Comparison of ENCODE assay signal across 24 cellular contexts in the genomic region with DNA sequence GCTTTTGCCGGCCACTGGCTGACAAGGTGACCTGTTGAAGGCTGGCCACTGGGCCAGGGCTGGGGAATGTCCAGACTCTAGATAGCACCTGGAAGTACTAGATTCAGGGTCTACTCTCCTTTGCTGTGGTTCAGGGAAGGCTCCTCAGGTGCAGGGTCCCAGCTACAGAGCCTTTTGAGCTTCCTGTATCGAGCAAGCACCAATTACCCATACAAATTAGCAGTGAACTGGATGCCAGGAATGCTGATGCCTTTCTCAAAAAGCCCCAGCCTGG.
"Had no signal": no experiment of that assay in that cellular context is flagged by ENCODE, and none has a peak within 500 bp of the region (broad histone marks: within the 10 kb centered on the region; RNA-seq: fewer than 3 reads in every experiment).

No MANE protein-coding gene starts in this region.

- H3K9me3 Mint-ChIP-seq: activated B cell treated with CpG ODN at 0.5 μM for 24 hours; activated naive CD8-positive, alpha-beta T cell treated with anti-CD3 and anti-CD28 coated beads for 36 hours; activated T-cell treated with anti-CD3 and anti-CD28 coated beads, Interleukin-2, amount 50 U/mL, for 24 hours; activated T-helper 17 cell treated with anti-CD3 and anti-CD28 coated beads, Interleukin-2, amount 50 U/mL, for 72 hours; mesothelial cell of epicardium; naive thymus-derived CD8-positive, alpha-beta T cell; neural progenitor cell; stimulated activated naive CD8-positive, alpha-beta T cell treated with anti-CD3 and anti-CD28 coated beads, Interleukin-15, Interleukin-2, amounts not matched to agents 100 ng/mL and 50 ng/mL, for 24 hours; T-cell; T-helper 2 cell treated with Interferon-gamma antibody and Interleukin-4, amounts not matched to agents 5 μg/mL and 100 μg/mL, for 36 hours had no signal

- H3K9ac ChIP-seq: neural progenitor cell had no signal

- H3K36me3 Mint-ChIP-seq: activated naive CD8-positive, alpha-beta T cell treated with anti-CD3 and anti-CD28 coated beads for 36 hours; mesothelial cell of epicardium; naive thymus-derived CD8-positive, alpha-beta T cell; neural progenitor cell; T-cell had no signal

- H3K27me3 Mint-ChIP-seq: activated naive CD8-positive, alpha-beta T cell treated with anti-CD3 and anti-CD28 coated beads for 36 hours; activated T-cell treated with anti-CD3 and anti-CD28 coated beads, Interleukin-2, amount 50 U/mL, for 24 hours; stimulated activated naive CD8-positive, alpha-beta T cell treated with anti-CD3 and anti-CD28 coated beads, Interleukin-15, Interleukin-2, amounts not matched to agents 100 ng/mL and 50 ng/mL, for 24 hours had no signal

- H3K27me3 ChIP-seq: neural progenitor cell, tibial artery had no signal

- H3K27ac Mint-ChIP-seq: activated B cell treated with CpG ODN at 0.5 μM for 24 hours; activated CD4-positive, alpha-beta T cell treated with anti-CD3 and anti-CD28 coated beads for 36 hours; activated naive CD8-positive, alpha-beta T cell treated with anti-CD3 and anti-CD28 coated beads for 36 hours; activated T-cell treated with anti-CD3 and anti-CD28 coated beads, Interleukin-2, amount 50 U/mL, for 24 hours; activated T-helper 17 cell treated with anti-CD3 and anti-CD28 coated beads, Interleukin-2, amount 50 U/mL, for 72 hours; mesothelial cell of epicardium; naive thymus-derived CD8-positive, alpha-beta T cell; neural progenitor cell; progenitor cell of endocrine pancreas; stimulated activated naive CD8-positive, alpha-beta T cell treated with anti-CD3 and anti-CD28 coated beads, Interleukin-15, Interleukin-2, amounts not matched to agents 100 ng/mL and 50 ng/mL, for 24 hours; T-cell; T-helper 2 cell treated with Interferon-gamma antibody and Interleukin-4, amounts not matched to agents 5 μg/mL and 100 μg/mL, for 36 hours had no signal

- H3K4me3 Mint-ChIP-seq: activated B cell treated with CpG ODN at 0.5 μM for 24 hours; activated CD4-positive, alpha-beta T cell treated with anti-CD3 and anti-CD28 coated beads for 36 hours; activated naive CD8-positive, alpha-beta T cell treated with anti-CD3 and anti-CD28 coated beads for 36 hours; activated T-cell treated with anti-CD3 and anti-CD28 coated beads, Interleukin-2, amount 50 U/mL, for 24 hours; activated T-helper 17 cell treated with anti-CD3 and anti-CD28 coated beads, Interleukin-2, amount 50 U/mL, for 72 hours; mesothelial cell of epicardium; naive thymus-derived CD8-positive, alpha-beta T cell; stimulated activated naive CD8-positive, alpha-beta T cell treated with anti-CD3 and anti-CD28 coated beads, Interleukin-15, Interleukin-2, amounts not matched to agents 100 ng/mL and 50 ng/mL, for 24 hours; T-cell; T-helper 2 cell treated with Interferon-gamma antibody and Interleukin-4, amounts not matched to agents 5 μg/mL and 100 μg/mL, for 36 hours had no signal

- ATAC-seq: activated CD4-positive, alpha-beta T cell treated with anti-CD3 and anti-CD28 coated beads for 36 hours; activated T-helper 17 cell treated with anti-CD3 and anti-CD28 coated beads, Interleukin-2, amount 50 U/mL, for 72 hours; naive thymus-derived CD8-positive, alpha-beta T cell; T-cell had no signal

- H3K4me3 ChIP-seq: coronary artery, lung, neural progenitor cell, tibial artery had no signal

- DNase-seq: activated B cell treated with CpG ODN at 0.5 μM for 24 hours; activated CD4-positive, alpha-beta T cell treated with anti-CD3 and anti-CD28 coated beads for 36 hours; activated CD4-positive, alpha-beta T cell treated with anti-CD3 and anti-CD28 coated beads, Interleukin-2, amount 50 U/mL, for 4 hours; activated CD8-positive, alpha-beta memory T cell treated with anti-CD3 and anti-CD28 coated beads, Interleukin-2, amount 50 U/mL, for 4 hours; activated naive CD4-positive, alpha-beta T cell treated with Interleukin-2 at 50 U/mL for 16 hours; activated naive CD8-positive, alpha-beta T cell treated with anti-CD3 and anti-CD28 coated beads for 36 hours; activated T-cell treated with anti-CD3 and anti-CD28 coated beads, Interleukin-2, amount 50 U/mL, for 24 hours; amniotic stem cell; cerebellar nuclear complex; kidney; naive thymus-derived CD8-positive, alpha-beta T cell; stimulated activated CD4-positive, alpha-beta T cell treated with anti-CD3 and anti-CD28 coated beads, Interleukin-12 subunit alpha, Interleukin-12 subunit beta, amount 100 ng/mL, for 4 hours; stimulated activated CD4-positive, alpha-beta T cell treated with anti-CD3 and anti-CD28 coated beads, Interleukin-4, amount 100 ng/mL, for 4 hours had no signal

- H3K4me1 ChIP-seq: neural progenitor cell had no signal

- H3K9me3 ChIP-seq: tibial artery had no signal

- H2AFZ ChIP-seq: neural progenitor cell had no signal

- H3K4me2 ChIP-seq: neural progenitor cell had no signal

- H3K27ac ChIP-seq: epithelial cell of prostate, neural progenitor cell had no signal

- H3K4me1 Mint-ChIP-seq: activated B cell treated with CpG ODN at 0.5 μM for 24 hours; activated CD4-positive, alpha-beta T cell treated with anti-CD3 and anti-CD28 coated beads for 36 hours; activated naive CD8-positive, alpha-beta T cell treated with anti-CD3 and anti-CD28 coated beads for 36 hours; activated T-helper 17 cell treated with anti-CD3 and anti-CD28 coated beads, Interleukin-2, amount 50 U/mL, for 72 hours; naive thymus-derived CD8-positive, alpha-beta T cell; neural progenitor cell; T-cell had no signal

- H3K36me3 ChIP-seq: neural progenitor cell, tibial artery had no signal
